In the genomic region with DNA sequence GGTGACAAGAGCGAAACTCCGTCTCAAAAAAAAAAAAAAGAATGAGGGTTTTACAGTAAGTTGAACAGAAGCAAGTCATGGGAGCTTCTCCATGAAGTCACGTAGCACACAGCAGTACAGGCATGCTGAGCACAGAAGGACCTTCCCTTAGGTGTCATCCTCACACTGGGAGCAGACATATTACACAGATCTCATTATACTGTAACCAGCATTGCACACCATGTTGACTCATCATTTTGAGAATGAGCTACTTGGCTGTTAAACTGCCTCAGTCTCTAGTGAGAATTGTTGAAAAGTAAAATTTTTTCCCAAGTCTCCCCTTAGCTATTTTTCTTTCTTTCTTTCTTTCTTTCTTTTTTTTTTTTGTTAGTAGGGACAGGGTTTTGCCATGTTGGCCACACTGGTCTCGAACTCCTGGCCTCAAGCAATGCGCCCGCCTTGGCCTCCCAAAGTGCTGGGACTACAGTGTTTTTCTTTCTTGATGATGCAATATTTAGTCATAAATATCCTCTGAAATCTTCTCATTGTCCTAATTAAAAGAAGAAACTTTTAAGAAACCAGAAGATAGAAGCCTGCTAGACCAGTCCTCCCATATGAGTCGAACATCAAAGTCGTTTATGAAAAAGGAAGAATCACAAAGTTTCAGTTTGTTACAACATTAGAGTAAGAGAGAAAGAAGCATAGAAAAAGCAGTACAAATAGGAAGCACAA, we compare ENCODE assay signal across 12 cellular contexts. TPM values are rescaled to one million over a fixed set of nuclear protein-coding genes. Genes with fewer than 3 reads are reported as not detected.
DNase-seq lines count a peak whose midpoint lies in the region; ATAC-seq and TF ChIP-seq lines count a peak whose summit lies in the region.
"Had no signal": no experiment of that assay in that cellular context is flagged by ENCODE, and none has a peak within 500 bp of the region (broad histone marks: within the 10 kb centered on the region; RNA-seq: fewer than 3 reads in every experiment).

No MANE protein-coding gene starts in this region.

- H3K4me2 ChIP-seq in PC-3 (ENCODE audit: low read length) (peak overlapping the region; percentile 39; the same call in 1 of the 2 replicates), smooth muscle cell (peak overlapping the region; percentile 24), H9 (ENCODE audit: insufficient read depth, insufficient read length, low read length) (no peak overlapping the region)

- no peak overlapping the region for H3K9ac ChIP-seq in PC-3 (ENCODE audit: low read length)
- no peak overlapping the region for H3K9ac ChIP-seq in smooth muscle cell (ENCODE audit: low read depth)
- no peak overlapping the region for H3K9ac ChIP-seq in H9 (ENCODE audit: extremely low read depth, insufficient read length, low read length)

- H3K36me3 ChIP-seq in PC-3 (ENCODE audit: low read depth, low read length), result no peaks in the 10 kb centered on the region
- H3K36me3 ChIP-seq in smooth muscle cell (ENCODE audit: low read depth), result no peaks in the 10 kb centered on the region

- TF ChIP-seq CTCF in PC-3 (conservative IDR thresholded peaks at IDR 0.05; ENCODE audit: low read depth, low read length), result no peak
- no peak for TF ChIP-seq CTCF in smooth muscle cell (IDR thresholded peaks at IDR 0.05; ENCODE audit: borderline replicate concordance, insufficient read depth, poor library complexity, severe bottlenecking)
- no peak for TF ChIP-seq CTCF in H9 (conservative IDR thresholded peaks at IDR 0.05)

- H3K9me3 ChIP-seq in PC-3 (ENCODE audit: low read length), result no peaks in the 10 kb centered on the region
- no peaks in the 10 kb centered on the region for H3K9me3 ChIP-seq in smooth muscle cell (replicated peaks; ENCODE audit: low read depth)
- H3K9me3 ChIP-seq in H9 (ENCODE audit: control insufficient read depth, low read depth, low read length), result no peaks in the 10 kb centered on the region
- H3K9me3 ChIP-seq: testis had no signal

- H3K23ac ChIP-seq in H9 (ENCODE audit: insufficient read length, low read depth, low read length), result no peak overlapping the region

- H3T11ph ChIP-seq in H9 (ENCODE audit: low read length), result no peak overlapping the region

- H3K36me3 Mint-ChIP-seq in activated CD4-positive, alpha-beta memory T cell treated with anti-CD3 and anti-CD28 coated beads for 36 hours, result no peaks in the 10 kb centered on the region
- H3K36me3 Mint-ChIP-seq in activated CD4-positive, alpha-beta memory T cell treated with anti-CD3 and anti-CD28 coated beads, Interleukin-2, amount 10 ng/mL, durations not matched to agents 7 days and 5 days (ENCODE audit: low read depth), result no peaks in the 10 kb centered on the region
- peaks cover 5% of the 10 kb centered on the region for H3K36me3 Mint-ChIP-seq in dendritic cell treated with granulocyte-macrophage colony-stimulating factor and Interleukin-4, amounts not matched to agents 40 ng/mL and 50 ng/mL, for 4 days (ENCODE audit: low read depth)
- no peaks in the 10 kb centered on the region for H3K36me3 Mint-ChIP-seq in naive thymus-derived CD8-positive, alpha-beta T cell
- no peaks in the 10 kb centered on the region for H3K36me3 Mint-ChIP-seq in H9 (ENCODE audit: insufficient read depth in 1 of 3, low read depth in 3 of 3)
- H3K36me3 Mint-ChIP-seq: WTC11 had no signal

- no peak overlapping the region for H2AK5ac ChIP-seq in H9 (ENCODE audit: insufficient read length, low read length)

- no peak overlapping the region for H3K4me3 Mint-ChIP-seq in activated CD4-positive, alpha-beta memory T cell treated with anti-CD3 and anti-CD28 coated beads for 36 hours
- no peak overlapping the region for H3K4me3 Mint-ChIP-seq in activated CD4-positive, alpha-beta memory T cell treated with anti-CD3 and anti-CD28 coated beads, Interleukin-2, amount 10 ng/mL, durations not matched to agents 7 days and 5 days
- H3K4me3 Mint-ChIP-seq in dendritic cell treated with granulocyte-macrophage colony-stimulating factor and Interleukin-4, amounts not matched to agents 40 ng/mL and 50 ng/mL, for 4 days, result peak overlapping the region; percentile 41
- no peak overlapping the region for H3K4me3 Mint-ChIP-seq in naive thymus-derived CD8-positive, alpha-beta T cell
- no peak overlapping the region for H3K4me3 Mint-ChIP-seq in H9
- H3K4me3 Mint-ChIP-seq: WTC11 had no signal

- WGBS in smooth muscle cell (ENCODE audit: low lambda C conversion rate), result 80% methylated on average over 8 of the region's 8 CpGs
- WGBS in H9 (ENCODE audit: extremely low coverage, insufficient read length, low lambda C conversion rate), result no CpG with 5 or more reads among the region's 8 CpGs

- no peak overlapping the region for H3K14ac ChIP-seq in H9 (ENCODE audit: insufficient read depth, low read length)

- no peak overlapping the region for H2BK5ac ChIP-seq in H9 (ENCODE audit: insufficient read length, low read length)

- H4K5ac ChIP-seq in H9 (ENCODE audit: insufficient read length, low read depth, low read length), result no peak overlapping the region

- intact Hi-C loops in activated CD4-positive, alpha-beta memory T cell treated with anti-CD3 and anti-CD28 coated beads for 36 hours (cut with micrococcal nuclease), result loop anchor here (5.0 kb wide), 1 partner anchor 39 kb away; the partner anchor contains the start of gene PPP1CB
- intact Hi-C loops in PC-3 (cut with micrococcal nuclease), result no loop called here
- intact Hi-C loops in dendritic cell treated with granulocyte-macrophage colony-stimulating factor and Interleukin-4, amounts not matched to agents 40 ng/mL and 50 ng/mL, for 4 days (cut with micrococcal nuclease), result no loop called here

- H3K27me3 ChIP-seq in PC-3 (ENCODE audit: low read length) (no peaks in the 10 kb centered on the region), smooth muscle cell (ENCODE audit: low read depth) (no peaks in the 10 kb centered on the region), H9 (ENCODE audit: insufficient read depth, low read length) (no peaks in the 10 kb centered on the region)
- H3K27me3 ChIP-seq: testis had no signal

- H3K18ac ChIP-seq in H9 (ENCODE audit: insufficient read length, low read depth, low read length), result no peak overlapping the region

- peak; percentile 16 for DNase-seq in activated CD4-positive, alpha-beta memory T cell treated with anti-CD3 and anti-CD28 coated beads for 36 hours
- DNase-seq in activated CD4-positive, alpha-beta memory T cell treated with anti-CD3 and anti-CD28 coated beads, Interleukin-2, amount 10 ng/mL, durations not matched to agents 7 days and 5 days, result no peak
- DNase-seq in PC-3 (peak; percentile 40), smooth muscle cell (lab: John Stamatoyannopoulos, UW; ENCODE audit: unreplicated experiment) (no peak), NCI-H2227 (lab: John Stamatoyannopoulos, UW; ENCODE audit: unreplicated experiment) (no peak), H9 (no peak)
- no peak for DNase-seq in naive thymus-derived CD8-positive, alpha-beta T cell
- DNase-seq: aorta, testis had no signal

- H3K56ac ChIP-seq in H9 (ENCODE audit: insufficient read length, low read depth, low read length), result no peak overlapping the region

- H2BK15ac ChIP-seq in H9 (ENCODE audit: low read depth, low read length), result no peak overlapping the region

- H3K4me1 ChIP-seq in PC-3 (ENCODE audit: insufficient read depth, low read length), result peaks cover 50% of the 10 kb centered on the region
- H3K4me1 ChIP-seq in smooth muscle cell (ENCODE audit: low read depth), result peaks cover 10% of the 10 kb centered on the region
- H3K4me1 ChIP-seq in H9 (ENCODE audit: insufficient read depth, low read length), result no peaks in the 10 kb centered on the region; the same call in 1 of the 2 replicates
- H3K4me1 ChIP-seq: testis had no signal

- POLR2A ChIA-PET in activated CD4-positive, alpha-beta memory T cell treated with anti-CD3 and anti-CD28 coated beads for 36 hours (lab: Charles Lee), result no interaction called here
- POLR2A ChIA-PET in activated CD4-positive, alpha-beta memory T cell treated with anti-CD3 and anti-CD28 coated beads, Interleukin-2, amount 10 ng/mL, durations not matched to agents 7 days and 5 days (lab: Charles Lee), result no interaction called here
- POLR2A ChIA-PET in PC-3 (lab: Charles Lee; ENCODE audit: unreplicated experiment), result no interaction called here
- POLR2A ChIA-PET in naive thymus-derived CD8-positive, alpha-beta T cell (lab: Charles Lee), result interaction anchor here (0.6 kb wide), 1 partner anchor 91 kb away, joined by 4 read pairs; no protein-coding TSS in a partner anchor

- peak overlapping the region; percentile 65 for H3K27ac Mint-ChIP-seq in activated CD4-positive, alpha-beta memory T cell treated with anti-CD3 and anti-CD28 coated beads for 36 hours
- H3K27ac Mint-ChIP-seq in activated CD4-positive, alpha-beta memory T cell treated with anti-CD3 and anti-CD28 coated beads, Interleukin-2, amount 10 ng/mL, durations not matched to agents 7 days and 5 days, result no peak overlapping the region
- peak overlapping the region; percentile 100 for H3K27ac Mint-ChIP-seq in dendritic cell treated with granulocyte-macrophage colony-stimulating factor and Interleukin-4, amounts not matched to agents 40 ng/mL and 50 ng/mL, for 4 days
- peak overlapping the region in 2 of 10 donors; percentile 27 to 90 for H3K27ac Mint-ChIP-seq in naive thymus-derived CD8-positive, alpha-beta T cell
- H3K27ac Mint-ChIP-seq in H9, result no peak overlapping the region; a peak in 1 of 7 replicates
- H3K27ac Mint-ChIP-seq: WTC11 had no signal

- no peaks in the 10 kb centered on the region for H3K27me3 Mint-ChIP-seq in activated CD4-positive, alpha-beta memory T cell treated with anti-CD3 and anti-CD28 coated beads for 36 hours
- H3K27me3 Mint-ChIP-seq in activated CD4-positive, alpha-beta memory T cell treated with anti-CD3 and anti-CD28 coated beads, Interleukin-2, amount 10 ng/mL, durations not matched to agents 7 days and 5 days, result no peaks in the 10 kb centered on the region
- H3K27me3 Mint-ChIP-seq in dendritic cell treated with granulocyte-macrophage colony-stimulating factor and Interleukin-4, amounts not matched to agents 40 ng/mL and 50 ng/mL, for 4 days, result no peaks in the 10 kb centered on the region
- H3K27me3 Mint-ChIP-seq in naive thymus-derived CD8-positive, alpha-beta T cell, result no peaks in the 10 kb centered on the region
- no peaks in the 10 kb centered on the region; the same call in none of the 2 replicates for H3K27me3 Mint-ChIP-seq in H9 (ENCODE audit: low read depth)

- H4K8ac ChIP-seq in H9 (replicated peaks; ENCODE audit: insufficient read length, low read depth, low read length), result no peak overlapping the region

- H3F3A ChIP-seq in PC-3 (ENCODE audit: low read length, unreplicated experiment) (no peaks in the 10 kb centered on the region), smooth muscle cell (ENCODE audit: low read depth) (peaks cover 33% of the 10 kb centered on the region)

- H3K4ac ChIP-seq in H9 (ENCODE audit: low read depth, low read length), result no peak overlapping the region

- CTCF ChIA-PET in activated CD4-positive, alpha-beta memory T cell treated with anti-CD3 and anti-CD28 coated beads for 36 hours (lab: Charles Lee), result no interaction called here
- CTCF ChIA-PET in activated CD4-positive, alpha-beta memory T cell treated with anti-CD3 and anti-CD28 coated beads, Interleukin-2, amount 10 ng/mL, durations not matched to agents 7 days and 5 days (lab: Charles Lee), result no interaction called here
- CTCF ChIA-PET in PC-3 (lab: Charles Lee), result no interaction called here

- no peak overlapping the region for H3K4me3 ChIP-seq in PC-3 (ENCODE audit: low read length)
- H3K4me3 ChIP-seq in smooth muscle cell, result no peak overlapping the region
- H3K4me3 ChIP-seq: testis had no signal

- H3K4me1 Mint-ChIP-seq in activated CD4-positive, alpha-beta memory T cell treated with anti-CD3 and anti-CD28 coated beads for 36 hours (ENCODE audit: low read depth), result peaks cover 14% of the 10 kb centered on the region
- H3K4me1 Mint-ChIP-seq in activated CD4-positive, alpha-beta memory T cell treated with anti-CD3 and anti-CD28 coated beads, Interleukin-2, amount 10 ng/mL, durations not matched to agents 7 days and 5 days, result peaks cover 10% of the 10 kb centered on the region
- peaks cover 70% of the 10 kb centered on the region for H3K4me1 Mint-ChIP-seq in dendritic cell treated with granulocyte-macrophage colony-stimulating factor and Interleukin-4, amounts not matched to agents 40 ng/mL and 50 ng/mL, for 4 days (ENCODE audit: low read depth)
- peaks cover 0 to 17% (median 1%) of the 10 kb centered on the region in 4 donors for H3K4me1 Mint-ChIP-seq in naive thymus-derived CD8-positive, alpha-beta T cell
- peaks cover 0 to 5% of the 10 kb centered on the region in 2 experiments; a peak in 2 of 4 replicates for H3K4me1 Mint-ChIP-seq in H9
- H3K4me1 Mint-ChIP-seq: WTC11 had no signal

- no peaks in the 10 kb centered on the region for H3K9me2 ChIP-seq in PC-3 (replicated peaks; ENCODE audit: low read length)

- no peaks in the 10 kb centered on the region for H3K23me2 ChIP-seq in H9 (ENCODE audit: insufficient read length, low read depth, low read length, poor library complexity, severe bottlenecking)

- no peaks in the 10 kb centered on the region for H3K79me1 ChIP-seq in H9 (ENCODE audit: insufficient read depth, low read depth, low read length, poor library complexity, severe bottlenecking)

- no TSS peak for BruUV-seq in PC-3 (replicated peaks; lab: Mats Ljungman, UMichigan)

- ATAC-seq in PC-3, result no peak
- no peak for ATAC-seq in naive thymus-derived CD8-positive, alpha-beta T cell
- ATAC-seq: left lobe of liver, WTC11 had no signal

- H3K9me3 Mint-ChIP-seq in activated CD4-positive, alpha-beta memory T cell treated with anti-CD3 and anti-CD28 coated beads for 36 hours, result no peaks in the 10 kb centered on the region
- no peaks in the 10 kb centered on the region for H3K9me3 Mint-ChIP-seq in activated CD4-positive, alpha-beta memory T cell treated with anti-CD3 and anti-CD28 coated beads, Interleukin-2, amount 10 ng/mL, durations not matched to agents 7 days and 5 days
- H3K9me3 Mint-ChIP-seq in dendritic cell treated with granulocyte-macrophage colony-stimulating factor and Interleukin-4, amounts not matched to agents 40 ng/mL and 50 ng/mL, for 4 days, result no peaks in the 10 kb centered on the region
- no peaks in the 10 kb centered on the region for H3K9me3 Mint-ChIP-seq in naive thymus-derived CD8-positive, alpha-beta T cell
- no peaks in the 10 kb centered on the region; a peak in 2 of 5 replicates for H3K9me3 Mint-ChIP-seq in H9
- H3K9me3 Mint-ChIP-seq: WTC11 had no signal

- H2BK20ac ChIP-seq in H9 (ENCODE audit: low read depth, low read length, poor library complexity, severe bottlenecking), result no peak overlapping the region

- H3K79me2 ChIP-seq in PC-3 (ENCODE audit: low read length) (no peaks in the 10 kb centered on the region), smooth muscle cell (ENCODE audit: low read depth) (no peaks in the 10 kb centered on the region), H9 (ENCODE audit: insufficient read depth, low read length) (no peaks in the 10 kb centered on the region)

- H2BK120ac ChIP-seq in H9 (ENCODE audit: low read depth, low read length, poor library complexity, severe bottlenecking), result no peak overlapping the region

- H4K91ac ChIP-seq in H9 (ENCODE audit: insufficient read length, low read depth, low read length), result no peak overlapping the region

- H2BK12ac ChIP-seq in H9 (ENCODE audit: insufficient read length, low read depth, low read length), result no peak overlapping the region

- H4K20me1 ChIP-seq in PC-3 (ENCODE audit: low read length) (no peaks in the 10 kb centered on the region), smooth muscle cell (ENCODE audit: low read depth) (no peaks in the 10 kb centered on the region), H9 (ENCODE audit: control insufficient read depth, insufficient read depth, insufficient read length) (no peaks in the 10 kb centered on the region)

- H2AFZ ChIP-seq in PC-3 (ENCODE audit: low read length) (no peak overlapping the region), smooth muscle cell (ENCODE audit: low read depth) (peak overlapping the region; percentile 40), H9 (ENCODE audit: low read length) (no peak overlapping the region)

- H3K27ac ChIP-seq in PC-3 (ENCODE audit: low read length), result no peak overlapping the region
- H3K27ac ChIP-seq in smooth muscle cell (ENCODE audit: low read depth), result peak overlapping the region; percentile 78
- no peak overlapping the region for H3K27ac ChIP-seq in H9 (ENCODE audit: insufficient read length, low read depth, low read length)
- H3K27ac ChIP-seq: testis had no signal

RNA-seq across cellular contexts. Expression of gene PPP1CB, which starts 37.9 kb away (rescaled TPM):
- total RNA-seq in activated CD4-positive, alpha-beta memory T cell treated with anti-CD3 and anti-CD28 coated beads for 36 hours, result 100 to 1,000 TPM; 238 to 256 TPM
- 100 to 1,000 TPM; 211 to 213 TPM for total RNA-seq in activated CD4-positive, alpha-beta memory T cell treated with anti-CD3 and anti-CD28 coated beads, Interleukin-2, amount 10 ng/mL, durations not matched to agents 7 days and 5 days
- total RNA-seq in PC-3 (2014; rRNA removed), result 84.2 and 101 TPM in 2 replicates
- 193 and 224 TPM in 2 replicates for total RNA-seq in smooth muscle cell
- 66.8 and 92.0 TPM in 2 replicates for polyA plus RNA-seq in smooth muscle cell
- total RNA-seq in naive thymus-derived CD8-positive, alpha-beta T cell, result 100 to 1,000 TPM; 165 to 166 TPM
- polyA plus RNA-seq in naive thymus-derived CD8-positive, alpha-beta T cell, result 10 to 100 TPM; 63.1 to 85.7 (median 82.1) TPM
- total RNA-seq in H9 (2021), result 183 and 184 TPM in 2 replicates

Comparison
In these comparisons a context has a peak if more than half of its experiments do, and no peak if none do; other contexts are left out.
1. DNase-seq: peak in activated CD4-positive, alpha-beta memory T cell treated with anti-CD3 and anti-CD28 coated beads for 36 hours (single experiment) and PC-3 (single experiment); none in activated CD4-positive, alpha-beta memory T cell treated with anti-CD3 and anti-CD28 coated beads, Interleukin-2, amount 10 ng/mL, durations not matched to agents 7 days and 5 days (single experiment), smooth muscle cell (single experiment), NCI-H2227 (single experiment), naive thymus-derived CD8-positive, alpha-beta T cell (0 of 10) and H9 (single experiment).
2. H3K27ac Mint-ChIP-seq: peak in activated CD4-positive, alpha-beta memory T cell treated with anti-CD3 and anti-CD28 coated beads for 36 hours (single experiment) and dendritic cell treated with granulocyte-macrophage colony-stimulating factor and Interleukin-4, amounts not matched to agents 40 ng/mL and 50 ng/mL, for 4 days (single experiment); none in activated CD4-positive, alpha-beta memory T cell treated with anti-CD3 and anti-CD28 coated beads, Interleukin-2, amount 10 ng/mL, durations not matched to agents 7 days and 5 days (single experiment) and H9 (0 of 3).